1 cellular context compared by ENCODE assay signal in the genomic region with DNA sequence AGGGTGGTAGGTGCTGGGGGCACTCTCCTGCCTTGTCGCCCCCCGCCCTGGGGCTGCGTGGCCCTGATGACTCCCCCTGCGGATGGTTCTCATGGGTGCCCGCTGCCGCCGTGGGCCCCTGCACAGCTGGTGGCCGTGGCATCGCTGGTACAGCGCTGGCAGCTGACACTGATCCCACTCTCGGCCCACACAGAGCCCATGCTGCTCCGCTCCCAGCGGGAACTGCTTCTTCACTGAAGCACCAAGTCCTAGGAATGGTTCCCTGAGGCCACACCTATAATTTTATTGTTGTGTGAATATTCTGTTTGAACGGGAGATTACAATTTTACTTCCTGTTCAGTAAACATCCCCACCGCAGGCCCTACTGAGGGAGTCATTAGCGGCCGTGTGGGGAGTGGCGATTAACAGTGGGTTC.
TF ChIP-seq lines count a peak whose summit lies in the region.

No MANE protein-coding gene starts in this region.

TF ChIP-seq in HEK293, 187 proteins besides CTCF, POLR2A, EP300 and RAD21 (continued from another document):
- TF ChIP-seq, protein P1, sequence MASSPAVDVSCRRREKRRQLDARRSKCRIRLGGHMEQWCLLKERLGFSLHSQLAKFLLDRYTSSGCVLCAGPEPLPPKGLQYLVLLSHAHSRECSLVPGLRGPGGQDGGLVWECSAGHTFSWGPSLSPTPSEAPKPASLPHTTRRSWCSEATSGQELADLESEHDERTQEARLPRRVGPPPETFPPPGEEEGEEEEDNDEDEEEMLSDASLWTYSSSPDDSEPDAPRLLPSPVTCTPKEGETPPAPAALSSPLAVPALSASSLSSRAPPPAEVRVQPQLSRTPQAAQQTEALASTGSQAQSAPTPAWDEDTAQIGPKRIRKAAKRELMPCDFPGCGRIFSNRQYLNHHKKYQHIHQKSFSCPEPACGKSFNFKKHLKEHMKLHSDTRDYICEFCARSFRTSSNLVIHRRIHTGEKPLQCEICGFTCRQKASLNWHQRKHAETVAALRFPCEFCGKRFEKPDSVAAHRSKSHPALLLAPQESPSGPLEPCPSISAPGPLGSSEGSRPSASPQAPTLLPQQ (tag by site-specific recombination; IDR thresholded peaks at IDR 0.05) = no peak
- TF ChIP-seq OSR2 (tag by site-specific recombination; IDR thresholded peaks at IDR 0.05) = peak; percentile 87
- TF ChIP-seq, protein P2, sequence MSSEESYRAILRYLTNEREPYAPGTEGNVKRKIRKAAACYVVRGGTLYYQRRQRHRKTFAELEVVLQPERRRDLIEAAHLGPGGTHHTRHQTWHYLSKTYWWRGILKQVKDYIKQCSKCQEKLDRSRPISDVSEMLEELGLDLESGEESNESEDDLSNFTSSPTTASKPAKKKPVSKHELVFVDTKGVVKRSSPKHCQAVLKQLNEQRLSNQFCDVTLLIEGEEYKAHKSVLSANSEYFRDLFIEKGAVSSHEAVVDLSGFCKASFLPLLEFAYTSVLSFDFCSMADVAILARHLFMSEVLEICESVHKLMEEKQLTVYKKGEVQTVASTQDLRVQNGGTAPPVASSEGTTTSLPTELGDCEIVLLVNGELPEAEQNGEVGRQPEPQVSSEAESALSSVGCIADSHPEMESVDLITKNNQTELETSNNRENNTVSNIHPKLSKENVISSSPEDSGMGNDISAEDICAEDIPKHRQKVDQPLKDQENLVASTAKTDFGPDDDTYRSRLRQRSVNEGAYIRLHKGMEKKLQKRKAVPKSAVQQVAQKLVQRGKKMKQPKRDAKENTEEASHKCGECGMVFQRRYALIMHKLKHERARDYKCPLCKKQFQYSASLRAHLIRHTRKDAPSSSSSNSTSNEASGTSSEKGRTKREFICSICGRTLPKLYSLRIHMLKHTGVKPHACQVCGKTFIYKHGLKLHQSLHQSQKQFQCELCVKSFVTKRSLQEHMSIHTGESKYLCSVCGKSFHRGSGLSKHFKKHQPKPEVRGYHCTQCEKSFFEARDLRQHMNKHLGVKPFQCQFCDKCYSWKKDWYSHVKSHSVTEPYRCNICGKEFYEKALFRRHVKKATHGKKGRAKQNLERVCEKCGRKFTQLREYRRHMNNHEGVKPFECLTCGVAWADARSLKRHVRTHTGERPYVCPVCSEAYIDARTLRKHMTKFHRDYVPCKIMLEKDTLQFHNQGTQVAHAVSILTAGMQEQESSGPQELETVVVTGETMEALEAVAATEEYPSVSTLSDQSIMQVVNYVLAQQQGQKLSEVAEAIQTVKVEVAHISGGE (tag by site-specific recombination; conservative IDR thresholded peaks at IDR 0.05; ENCODE audit: low read depth) = no peak
- TF ChIP-seq ZFP69B (tag by site-specific recombination; IDR thresholded peaks at IDR 0.05) = 0 out of 2 replicates have a peak, but pooled peaks have one; percentile 32
- TF ChIP-seq ZBTB17 (tag by site-specific recombination; IDR thresholded peaks at IDR 0.05) = 0 out of 2 replicates have a peak, but pooled peaks have one; percentile 47
- TF ChIP-seq ZBTB8A (tag by site-specific recombination; IDR thresholded peaks at IDR 0.05) = peak; percentile 24; the same call in 1 of the 2 replicates
- TF ChIP-seq, protein P3, sequence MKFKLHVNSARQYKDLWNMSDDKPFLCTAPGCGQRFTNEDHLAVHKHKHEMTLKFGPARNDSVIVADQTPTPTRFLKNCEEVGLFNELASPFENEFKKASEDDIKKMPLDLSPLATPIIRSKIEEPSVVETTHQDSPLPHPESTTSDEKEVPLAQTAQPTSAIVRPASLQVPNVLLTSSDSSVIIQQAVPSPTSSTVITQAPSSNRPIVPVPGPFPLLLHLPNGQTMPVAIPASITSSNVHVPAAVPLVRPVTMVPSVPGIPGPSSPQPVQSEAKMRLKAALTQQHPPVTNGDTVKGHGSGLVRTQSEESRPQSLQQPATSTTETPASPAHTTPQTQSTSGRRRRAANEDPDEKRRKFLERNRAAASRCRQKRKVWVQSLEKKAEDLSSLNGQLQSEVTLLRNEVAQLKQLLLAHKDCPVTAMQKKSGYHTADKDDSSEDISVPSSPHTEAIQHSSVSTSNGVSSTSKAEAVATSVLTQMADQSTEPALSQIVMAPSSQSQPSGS (tag by site-specific recombination; IDR thresholded peaks at IDR 0.05; ENCODE audit: low read depth) = no peak
- TF ChIP-seq ZNF670 (tag by site-specific recombination; IDR thresholded peaks at IDR 0.05; ENCODE audit: low read depth) = no peak
